ENCODE assay signal across 9 cellular contexts in genomic region chr9:135501261-135502167, GRCh38. TPM values are rescaled to one million over a fixed set of nuclear protein-coding genes. Genes with fewer than 3 reads are reported as not detected.
DNase-seq lines count a peak whose midpoint lies in the region; ATAC-seq and TF ChIP-seq lines count a peak whose summit lies in the region.
"Had no signal": no experiment of that assay in that cellular context is flagged by ENCODE, and none has a peak within 500 bp of the region (broad histone marks: within the 10 kb centered on the region; RNA-seq: fewer than 3 reads in every experiment).

No MANE protein-coding gene starts in this region.

- H3K27ac Mint-ChIP-seq in WTC11 = peak overlapping the region; percentile 76
- H3K27ac Mint-ChIP-seq in glutamatergic neuron (ENCODE audit: unreplicated experiment) = no peak overlapping the region

- H3K27me3 ChIP-seq in rectal smooth muscle tissue (ENCODE audit: control insufficient read depth, insufficient read depth, low read length) = no peaks in the 10 kb centered on the region

- H3K4me3 Mint-ChIP-seq in WTC11 (peak overlapping the region; percentile 80), glutamatergic neuron (ENCODE audit: unreplicated experiment) (peak overlapping the region; percentile 82)

- H3K27me3 Mint-ChIP-seq in WTC11 (ENCODE audit: low read depth) (no peaks in the 10 kb centered on the region), glutamatergic neuron (ENCODE audit: unreplicated experiment) (peaks cover 8% of the 10 kb centered on the region)

- H3K9me3 Mint-ChIP-seq in WTC11 (no peaks in the 10 kb centered on the region), glutamatergic neuron (ENCODE audit: unreplicated experiment) (peaks cover 2% of the 10 kb centered on the region)

- H3K27ac ChIP-seq in rectal smooth muscle tissue (ENCODE audit: low read depth, low read length) = peak overlapping the region; percentile 75

- CTCF ChIA-PET in AG04449 (lab: Yijun Ruan, JAX) = interaction anchor here (1.0 to 3.2 kb wide), 2 partner anchors 11 kb away, joined by 4 to 11 read pairs; no protein-coding TSS in a partner anchor
- CTCF ChIA-PET in WTC11 (lab: Charles Lee) = no interaction called here

- peaks cover 14% of the 10 kb centered on the region for H3K36me3 ChIP-seq in rectal smooth muscle tissue (ENCODE audit: control insufficient read depth, insufficient read depth, low read length)

- H3K4me3 ChIP-seq in AG04449 (ENCODE audit: low read depth, low read length) (peak overlapping the region; percentile 80), rectal smooth muscle tissue (ENCODE audit: low read length) (peak overlapping the region; percentile 75)

- ATAC-seq in GM21619 (IDR thresholded peaks at IDR 0.05; ENCODE audit: unreplicated experiment) (peak; percentile 46), WTC11 (peak; percentile 10), HG02571 (IDR thresholded peaks at IDR 0.05; ENCODE audit: unreplicated experiment) (no peak)

- H3K36me3 Mint-ChIP-seq in WTC11 (peaks cover 21% of the 10 kb centered on the region), glutamatergic neuron (ENCODE audit: unreplicated experiment) (no peaks in the 10 kb centered on the region)

- H3K9ac ChIP-seq in rectal smooth muscle tissue (ENCODE audit: low read length) = peak overlapping the region; percentile 67

- peaks cover 8% of the 10 kb centered on the region for H3K4me1 ChIP-seq in rectal smooth muscle tissue (ENCODE audit: control insufficient read depth, insufficient read depth, low read length)

- peaks cover 13% of the 10 kb centered on the region for H3K4me1 Mint-ChIP-seq in WTC11
- peaks cover 3% of the 10 kb centered on the region for H3K4me1 Mint-ChIP-seq in glutamatergic neuron (ENCODE audit: low read depth, unreplicated experiment)

- POLR2A ChIA-PET in AG04449 (lab: Yijun Ruan, JAX) = no interaction called here
- POLR2A ChIA-PET in WTC11 (lab: Charles Lee) = no interaction called here

- DNase-seq in AG04449 (ENCODE audit: low read depth, low spot score) (no peak), WTC11 (ENCODE audit: low spot score) (no peak), glutamatergic neuron (no peak), OCI-M1 (lab: John Stamatoyannopoulos, UW) (no peak)
- DNase-seq in activated CD8-positive, alpha-beta memory T cell treated with anti-CD3 and anti-CD28 coated beads for 24 hours = no peak

- TF ChIP-seq CTCF in AG04449 (IDR thresholded peaks at IDR 0.05; ENCODE audit: insufficient read depth, low read length, missing control alignments) = no peak
- no peak for TF ChIP-seq CTCF in WTC11 (IDR thresholded peaks at IDR 0.05)
- no peak for TF ChIP-seq CTCF in glutamatergic neuron (IDR thresholded peaks at IDR 0.05; ENCODE audit: partially characterized antibody, unreplicated experiment)

TF ChIP-seq in WTC11, 78 proteins besides CTCF, POLR2A, EP300 and RAD21:
- TF ChIP-seq ZBTB21 (CRISPR knock-in tag; IDR thresholded peaks at IDR 0.05; ENCODE audit: borderline replicate concordance) (no peak), MYBL2 (CRISPR knock-in tag; IDR thresholded peaks at IDR 0.05) (0 out of 2 replicates have a peak, but pooled peaks have one; percentile 17), TEAD1 (CRISPR knock-in tag; IDR thresholded peaks at IDR 0.05) (no peak), ZNF512 (CRISPR knock-in tag; IDR thresholded peaks at IDR 0.05; ENCODE audit: borderline replicate concordance) (no peak)

RNA-seq across cellular contexts. Expression of gene MRPS2, which starts 1.0 kb away (rescaled TPM):
- total RNA-seq in WTC11 (2021) (74.2 to 78.0 TPM (median 77.6 TPM) in 3 replicates), glutamatergic neuron (ENCODE audit: unreplicated experiment) (30.7 TPM)

RNA-seq across cellular contexts. Expression of gene LCN1, which starts 19.7 kb away (rescaled TPM):
- total RNA-seq in WTC11 (2021) (not detected in 3 replicates), glutamatergic neuron (ENCODE audit: unreplicated experiment) (not detected)
- total RNA-seq: frontal cortex had no signal

RNA-seq across cellular contexts. Expression of gene PPP1R26, which starts 21.9 kb away (rescaled TPM):
- total RNA-seq in WTC11 (2021) = 36.2 to 44.4 TPM (median 37.4 TPM) in 3 replicates
- total RNA-seq in glutamatergic neuron (ENCODE audit: unreplicated experiment) = 22.2 TPM

RNA-seq across cellular contexts. Expression of gene OBP2A, which starts 44.4 kb away (rescaled TPM):
- total RNA-seq in WTC11 (2021) (not detected in 3 replicates), glutamatergic neuron (ENCODE audit: unreplicated experiment) (not detected)
- total RNA-seq: frontal cortex had no signal
